24 cellular contexts compared by ENCODE assay signal in genomic region chr16:3328643-3329042, GRCh38. TPM values are rescaled to one million over a fixed set of nuclear protein-coding genes. Genes with fewer than 3 reads are reported as not detected.
"Had no signal": no experiment of that assay in that cellular context is flagged by ENCODE, and none has a peak within 500 bp of the region (broad histone marks: within the 10 kb centered on the region; RNA-seq: fewer than 3 reads in every experiment).

No MANE protein-coding gene starts in this region.

- DNase-seq: effector memory CD8-positive, alpha-beta T cell; esophagus squamous epithelium; foreskin fibroblast; glutamatergic neuron; kidney; left cardiac atrium; mammary epithelial cell; naive thymus-derived CD8-positive, alpha-beta T cell; sigmoid colon; stimulated activated CD4-positive, alpha-beta T cell treated with anti-CD3 and anti-CD28 coated beads, Interleukin-12 subunit alpha, Interleukin-12 subunit beta, amount 100 ng/mL, for 4 hours; stimulated activated naive CD4-positive, alpha-beta T cell; stomach; substantia nigra; trophoblast cell had no signal

- H3K9me3 ChIP-seq: neutrophil, sigmoid colon had no signal

- ATAC-seq: effector memory CD8-positive, alpha-beta T cell; gastroesophageal sphincter; left cardiac atrium; naive thymus-derived CD8-positive, alpha-beta T cell had no signal

- H3K4me1 Mint-ChIP-seq: naive thymus-derived CD8-positive, alpha-beta T cell had no signal

- H3K36me3 ChIP-seq: esophagus squamous epithelium, gastroesophageal sphincter, neutrophil, sigmoid colon, stomach, thoracic aorta had no signal

- H3K4me3 Mint-ChIP-seq: effector memory CD8-positive, alpha-beta T cell; naive thymus-derived CD8-positive, alpha-beta T cell had no signal

- H3K4me2 ChIP-seq: hepatocyte had no signal

- H3K27me3 Mint-ChIP-seq: effector memory CD8-positive, alpha-beta T cell; naive thymus-derived CD8-positive, alpha-beta T cell had no signal

- H3K4me3 ChIP-seq: esophagus squamous epithelium, gastroesophageal sphincter, hepatocyte, sigmoid colon, skin epidermis, stomach, thoracic aorta had no signal

- H2AFZ ChIP-seq: hepatocyte had no signal

- H3K27me3 ChIP-seq: esophagus squamous epithelium, gastroesophageal sphincter, hepatocyte, sigmoid colon, stomach had no signal

- H3K27ac ChIP-seq: epithelial cell of prostate, esophagus squamous epithelium, gastroesophageal sphincter, hepatocyte, neutrophil, sigmoid colon, skin epidermis, stomach, thoracic aorta had no signal

- H3K27ac Mint-ChIP-seq: effector memory CD8-positive, alpha-beta T cell; naive thymus-derived CD8-positive, alpha-beta T cell had no signal

- H3K79me2 ChIP-seq: hepatocyte had no signal

- H3K4me1 ChIP-seq: esophagus squamous epithelium, gastroesophageal sphincter, sigmoid colon, stomach had no signal

RNA-seq across cellular contexts. Expression of gene OR2C1, which starts 27.0 kb away (rescaled TPM):
- total RNA-seq: esophagus squamous epithelium; hepatocyte; kidney; mammary epithelial cell; mesenteric fat pad; mononuclear cell; naive thymus-derived CD8-positive, alpha-beta T cell; osteoblast; stomach; thoracic aorta had no signal
- polyA plus RNA-seq: neural cell, stomach had no signal
